ENCODE assay signal across 19 cellular contexts in the genomic region with DNA sequence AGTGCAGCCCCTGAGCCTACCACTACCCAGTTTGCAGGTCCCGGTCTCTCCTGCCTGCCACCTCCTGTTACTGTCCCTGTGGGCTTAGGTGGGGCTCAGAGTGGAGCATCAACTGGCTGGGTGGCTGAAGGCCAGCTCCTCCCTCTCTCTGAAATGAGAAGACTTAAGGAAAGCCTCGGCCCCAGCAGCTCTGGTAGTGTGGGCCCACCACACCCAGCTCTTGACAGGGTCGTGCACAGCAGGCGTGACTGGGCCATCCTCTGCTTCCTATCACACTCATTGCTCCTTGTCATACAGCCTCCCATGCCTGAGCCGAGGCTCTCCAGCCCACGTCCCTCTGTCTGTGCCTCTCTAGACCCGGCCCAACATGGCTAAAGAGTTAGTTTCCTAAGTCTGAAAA.
DNase-seq lines count a peak whose midpoint lies in the region; ATAC-seq and TF ChIP-seq lines count a peak whose summit lies in the region.
"Had no signal": no experiment of that assay in that cellular context is flagged by ENCODE, and none has a peak within 500 bp of the region (broad histone marks: within the 10 kb centered on the region; RNA-seq: fewer than 3 reads in every experiment).

No MANE protein-coding gene starts in this region.

- H3K27me3 ChIP-seq in osteoblast (ENCODE audit: insufficient read depth, low read length), result no peaks in the 10 kb centered on the region
- H3K27me3 ChIP-seq: BLaER1 had no signal

- no peak for ATAC-seq in GM21367 (IDR thresholded peaks at IDR 0.05; ENCODE audit: unreplicated experiment)
- ATAC-seq: CD8-positive, alpha-beta T cell; HCT116 had no signal

- no peaks in the 10 kb centered on the region for H3K9me3 Mint-ChIP-seq in neural crest cell

- H3K27ac ChIP-seq in HEK293 (ENCODE audit: extremely low read depth, low read depth, low read length) (no peak overlapping the region), angular gyrus (ENCODE audit: low read depth, low read length) (peak overlapping the region; percentile 67), osteoblast (ENCODE audit: low read depth, low read length) (no peak overlapping the region)
- H3K27ac ChIP-seq: BLaER1, C4-2B, GM23248 had no signal

- H3K4me1 Mint-ChIP-seq in neural crest cell, result no peaks in the 10 kb centered on the region
- H3K4me1 Mint-ChIP-seq: B cell; CD4-positive, CD25-positive, alpha-beta regulatory T cell had no signal

- H3K4me3 ChIP-seq in HEK293 (ENCODE audit: low read depth, low read length), result no peak overlapping the region
- H3K4me3 ChIP-seq in osteoblast (ENCODE audit: insufficient read depth, low read length), result no peak overlapping the region
- H3K4me3 ChIP-seq: BLaER1, GM23248 had no signal

- no peaks in the 10 kb centered on the region for H3K36me3 Mint-ChIP-seq in neural crest cell (ENCODE audit: low read depth)
- H3K36me3 Mint-ChIP-seq: CD4-positive, CD25-positive, alpha-beta regulatory T cell; CD8-positive, alpha-beta T cell had no signal

- H3K36me3 ChIP-seq in HEK293 (ENCODE audit: control insufficient read depth in 2 of 2, insufficient read depth in 1 of 2, low read length in 2 of 2) (no peaks in the 10 kb centered on the region), osteoblast (ENCODE audit: insufficient read depth, low read length) (no peaks in the 10 kb centered on the region)
- H3K36me3 ChIP-seq: BLaER1 had no signal

- DNase-seq in neural crest cell (ENCODE audit: low read depth, low spot score) (no peak), osteoblast (ENCODE audit: insufficient read length, low spot score, missing footprints) (peak; percentile 38), nucleus accumbens (lab: John Stamatoyannopoulos, UW) (no peak), NCI-H2107 treated with DMSO at 0.1 percent for 48 hours (lab: John Stamatoyannopoulos, UW; ENCODE audit: unreplicated experiment) (no peak)
- DNase-seq in stimulated activated CD4-positive, alpha-beta T cell treated with anti-CD3 and anti-CD28 coated beads, Interleukin-12 subunit alpha, Interleukin-12 subunit beta, amount 100 ng/mL, for 4 hours, result no peak
- DNase-seq: Caco-2; CD4-positive, CD25-positive, alpha-beta regulatory T cell; CD8-positive, alpha-beta T cell; DMS153; DND-41; GM23248; H7 had no signal

- peak overlapping the region; percentile 92 for H3K27ac Mint-ChIP-seq in neural crest cell (ENCODE audit: unreplicated experiment)
- H3K27ac Mint-ChIP-seq: B cell; CD4-positive, CD25-positive, alpha-beta regulatory T cell; CD8-positive, alpha-beta T cell had no signal

- H3K4me1 ChIP-seq in HEK293 (ENCODE audit: control insufficient read depth, insufficient read depth, low read length), result no peaks in the 10 kb centered on the region
- H3K4me1 ChIP-seq in osteoblast (ENCODE audit: insufficient read depth, low read length), result no peaks in the 10 kb centered on the region
- H3K4me1 ChIP-seq: Caco-2 had no signal

- no peaks in the 10 kb centered on the region for H4K20me1 ChIP-seq in osteoblast (ENCODE audit: insufficient read depth, low read length)
- H4K20me1 ChIP-seq: BLaER1 had no signal

- POLR2A ChIA-PET in HEK293 (lab: Yijun Ruan, JAX), result no interaction called here

- H3K4me2 ChIP-seq in osteoblast (ENCODE audit: insufficient read depth, low read length), result no peak overlapping the region
- H3K4me2 ChIP-seq: BLaER1 had no signal

- no peaks in the 10 kb centered on the region for H3K9me3 ChIP-seq in HEK293 (ENCODE audit: control insufficient read depth, insufficient read depth, low read depth, low read length)
- H3K9me3 ChIP-seq in osteoblast (ENCODE audit: low read depth, low read length), result no peaks in the 10 kb centered on the region
- H3K9me3 ChIP-seq: BLaER1, Caco-2 had no signal

- H3K27me3 Mint-ChIP-seq in neural crest cell (ENCODE audit: low read depth), result no peaks in the 10 kb centered on the region
- H3K27me3 Mint-ChIP-seq: CD4-positive, CD25-positive, alpha-beta regulatory T cell had no signal

- TF ChIP-seq CTCF in HEK293 (tag by site-specific recombination; IDR thresholded peaks at IDR 0.05), result no peak
- no peak for TF ChIP-seq CTCF in neural crest cell (conservative IDR thresholded peaks at IDR 0.05)
- TF ChIP-seq CTCF in osteoblast (IDR thresholded peaks at IDR 0.05; ENCODE audit: extremely low read depth, low read depth, low read length), result no peak

- H3K79me2 ChIP-seq in osteoblast (ENCODE audit: insufficient read depth, low read length), result no peaks in the 10 kb centered on the region

- H2AFZ ChIP-seq in osteoblast (ENCODE audit: low read length), result no peak overlapping the region
- H2AFZ ChIP-seq: GM23248 had no signal

- CTCF ChIA-PET in HEK293 (lab: Yijun Ruan, JAX), result interaction anchor here (2.4 kb wide), 1 partner anchor 10 kb away, joined by 10 read pairs; no protein-coding TSS in a partner anchor

- H3K4me3 Mint-ChIP-seq in neural crest cell, result no peak overlapping the region
- H3K4me3 Mint-ChIP-seq: B cell; CD8-positive, alpha-beta T cell had no signal

TF ChIP-seq in HEK293, 187 proteins besides CTCF, POLR2A, EP300 and RAD21:
- TF ChIP-seq, protein P1, sequence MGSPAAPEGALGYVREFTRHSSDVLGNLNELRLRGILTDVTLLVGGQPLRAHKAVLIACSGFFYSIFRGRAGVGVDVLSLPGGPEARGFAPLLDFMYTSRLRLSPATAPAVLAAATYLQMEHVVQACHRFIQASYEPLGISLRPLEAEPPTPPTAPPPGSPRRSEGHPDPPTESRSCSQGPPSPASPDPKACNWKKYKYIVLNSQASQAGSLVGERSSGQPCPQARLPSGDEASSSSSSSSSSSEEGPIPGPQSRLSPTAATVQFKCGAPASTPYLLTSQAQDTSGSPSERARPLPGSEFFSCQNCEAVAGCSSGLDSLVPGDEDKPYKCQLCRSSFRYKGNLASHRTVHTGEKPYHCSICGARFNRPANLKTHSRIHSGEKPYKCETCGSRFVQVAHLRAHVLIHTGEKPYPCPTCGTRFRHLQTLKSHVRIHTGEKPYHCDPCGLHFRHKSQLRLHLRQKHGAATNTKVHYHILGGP (tag by site-specific recombination; IDR thresholded peaks at IDR 0.05), result no peak
- no peak for TF ChIP-seq ZFP41 (tag by site-specific recombination; IDR thresholded peaks at IDR 0.05; ENCODE audit: borderline replicate concordance)
- TF ChIP-seq, protein P2, sequence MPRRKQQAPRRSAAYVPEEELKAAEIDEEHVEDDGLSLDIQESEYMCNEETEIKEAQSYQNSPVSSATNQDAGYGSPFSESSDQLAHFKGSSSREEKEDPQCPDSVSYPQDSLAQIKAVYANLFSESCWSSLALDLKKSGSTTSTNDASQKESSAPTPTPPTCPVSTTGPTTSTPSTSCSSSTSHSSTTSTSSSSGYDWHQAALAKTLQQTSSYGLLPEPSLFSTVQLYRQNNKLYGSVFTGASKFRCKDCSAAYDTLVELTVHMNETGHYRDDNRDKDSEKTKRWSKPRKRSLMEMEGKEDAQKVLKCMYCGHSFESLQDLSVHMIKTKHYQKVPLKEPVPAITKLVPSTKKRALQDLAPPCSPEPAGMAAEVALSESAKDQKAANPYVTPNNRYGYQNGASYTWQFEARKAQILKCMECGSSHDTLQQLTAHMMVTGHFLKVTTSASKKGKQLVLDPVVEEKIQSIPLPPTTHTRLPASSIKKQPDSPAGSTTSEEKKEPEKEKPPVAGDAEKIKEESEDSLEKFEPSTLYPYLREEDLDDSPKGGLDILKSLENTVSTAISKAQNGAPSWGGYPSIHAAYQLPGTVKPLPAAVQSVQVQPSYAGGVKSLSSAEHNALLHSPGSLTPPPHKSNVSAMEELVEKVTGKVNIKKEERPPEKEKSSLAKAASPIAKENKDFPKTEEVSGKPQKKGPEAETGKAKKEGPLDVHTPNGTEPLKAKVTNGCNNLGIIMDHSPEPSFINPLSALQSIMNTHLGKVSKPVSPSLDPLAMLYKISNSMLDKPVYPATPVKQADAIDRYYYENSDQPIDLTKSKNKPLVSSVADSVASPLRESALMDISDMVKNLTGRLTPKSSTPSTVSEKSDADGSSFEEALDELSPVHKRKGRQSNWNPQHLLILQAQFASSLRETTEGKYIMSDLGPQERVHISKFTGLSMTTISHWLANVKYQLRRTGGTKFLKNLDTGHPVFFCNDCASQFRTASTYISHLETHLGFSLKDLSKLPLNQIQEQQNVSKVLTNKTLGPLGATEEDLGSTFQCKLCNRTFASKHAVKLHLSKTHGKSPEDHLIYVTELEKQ (tag by site-specific recombination; IDR thresholded peaks at IDR 0.05; ENCODE audit: borderline replicate concordance), result no peak
- no peak for TF ChIP-seq HOXC10 (CRISPR knock-in tag; IDR thresholded peaks at IDR 0.05)
- peak; percentile 48; the same call in 1 of the 2 replicates for TF ChIP-seq ZFP69B (tag by site-specific recombination; IDR thresholded peaks at IDR 0.05)
- TF ChIP-seq, protein P3, sequence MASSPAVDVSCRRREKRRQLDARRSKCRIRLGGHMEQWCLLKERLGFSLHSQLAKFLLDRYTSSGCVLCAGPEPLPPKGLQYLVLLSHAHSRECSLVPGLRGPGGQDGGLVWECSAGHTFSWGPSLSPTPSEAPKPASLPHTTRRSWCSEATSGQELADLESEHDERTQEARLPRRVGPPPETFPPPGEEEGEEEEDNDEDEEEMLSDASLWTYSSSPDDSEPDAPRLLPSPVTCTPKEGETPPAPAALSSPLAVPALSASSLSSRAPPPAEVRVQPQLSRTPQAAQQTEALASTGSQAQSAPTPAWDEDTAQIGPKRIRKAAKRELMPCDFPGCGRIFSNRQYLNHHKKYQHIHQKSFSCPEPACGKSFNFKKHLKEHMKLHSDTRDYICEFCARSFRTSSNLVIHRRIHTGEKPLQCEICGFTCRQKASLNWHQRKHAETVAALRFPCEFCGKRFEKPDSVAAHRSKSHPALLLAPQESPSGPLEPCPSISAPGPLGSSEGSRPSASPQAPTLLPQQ (tag by site-specific recombination; IDR thresholded peaks at IDR 0.05), result peak; percentile 72
- TF ChIP-seq ZNF114 (tag by site-specific recombination; IDR thresholded peaks at IDR 0.05), result no peak
